In genomic region chr11:68212421-68213134, GRCh38 we compare ENCODE assay signal across 8 cellular contexts. TPM values are rescaled to one million over a fixed set of nuclear protein-coding genes. Genes with fewer than 3 reads are reported as not detected.
DNase-seq lines count a peak whose midpoint lies in the region; ATAC-seq and TF ChIP-seq lines count a peak whose summit lies in the region.

No MANE protein-coding gene starts in this region.

- H3K27me3 ChIP-seq in HCT116 (ENCODE audit: insufficient read depth, low read length), result no peaks in the 10 kb centered on the region
- H3K27me3 ChIP-seq in kidney epithelial cell (ENCODE audit: control insufficient read depth, insufficient read depth, low read length), result peaks cover 21% of the 10 kb centered on the region

- H3K4me1 ChIP-seq in HCT116 (ENCODE audit: control insufficient read depth in 1 of 2, insufficient read depth in 2 of 2, low read length in 2 of 2), result peaks cover 8 to 38% of the 10 kb centered on the region in 2 experiments; a peak in 3 of 4 replicates

- no TSS peak for BruUV-seq in HCT116 (replicated peaks; lab: Mats Ljungman, UMichigan)

- H3K9me3 ChIP-seq in HCT116 (ENCODE audit: control insufficient read depth in 1 of 2, insufficient read depth in 1 of 2, low read depth in 1 of 2, low read length in 2 of 2), result no peaks in the 10 kb centered on the region

- H3K27ac ChIP-seq in HCT116 (ENCODE audit: low read depth, low read length), result peak overlapping the region; percentile 99
- H3K27ac ChIP-seq in VCaP, result peak overlapping the region; percentile 100

- ATAC-seq in HCT116 (peak; percentile 82), HG03457 (IDR thresholded peaks at IDR 0.05; ENCODE audit: unreplicated experiment) (no peak)

- peak in 1 of 3 experiments; percentile 12; a peak in 1 of 6 replicates for TF ChIP-seq CTCF in HCT116 (IDR thresholded peaks at IDR 0.05 in 2 of 3, conservative IDR thresholded peaks at IDR 0.05 in 1 of 3; ENCODE audit: borderline replicate concordance in 1 of 3, insufficient read depth in 1 of 3, low read depth in 2 of 3, low read length in 2 of 3)
- peak; percentile 92 for TF ChIP-seq CTCF in VCaP (conservative IDR thresholded peaks at IDR 0.05)
- no peak for TF ChIP-seq CTCF in kidney epithelial cell (IDR thresholded peaks at IDR 0.05; ENCODE audit: insufficient read depth, low read length, poor library complexity, severe bottlenecking)

- no peaks in the 10 kb centered on the region for H3K9me2 ChIP-seq in HCT116 (ENCODE audit: insufficient read depth)

- peak overlapping the region; percentile 99 for H3K4me2 ChIP-seq in HCT116 (ENCODE audit: low read length)

- no peak for TF ChIP-seq RAD21 in HCT116 (IDR thresholded peaks at IDR 0.05; ENCODE audit: low read depth)

- RAD21 ChIA-PET in HCT116 (lab: Charles Lee; ENCODE audit: low non-redundant PET in 1 of 2, low total read pairs in 2 of 2, uncharacterized antibody in 2 of 2, unreplicated experiment in 2 of 2), result no interaction called here

- peaks cover 9% of the 10 kb centered on the region; the same call in 1 of the 2 replicates for H4K20me1 ChIP-seq in HCT116 (ENCODE audit: insufficient read depth)

- peak overlapping the region; percentile 65 to 92 for H3K4me3 ChIP-seq in HCT116 (replicated peaks in 1 of 2; ENCODE audit: low read depth in 1 of 2, low read length in 2 of 2)
- H3K4me3 ChIP-seq in kidney epithelial cell (ENCODE audit: low read depth, low read length), result peak overlapping the region; percentile 98

- H3K79me2 ChIP-seq in HCT116 (ENCODE audit: insufficient read depth, low read length), result peaks cover 49% of the 10 kb centered on the region

- H3K36me3 ChIP-seq in HCT116 (ENCODE audit: control insufficient read depth in 1 of 2, insufficient read depth in 2 of 2, low read length in 2 of 2), result no peaks in the 10 kb centered on the region
- no peaks in the 10 kb centered on the region for H3K36me3 ChIP-seq in kidney epithelial cell (ENCODE audit: control insufficient read depth, insufficient read depth, low read length)

- H3K9ac ChIP-seq in HCT116 (ENCODE audit: low read length), result peak overlapping the region; percentile 75

- DNase-seq in GF-D8 (lab: John Stamatoyannopoulos, UW) (peak; percentile 22), HCT116 (ENCODE audit: low read depth, low spot score) (peak; percentile 37), NCI-H146 treated with DMSO at 0.1 percent for 48 hours (lab: John Stamatoyannopoulos, UW; ENCODE audit: unreplicated experiment) (peak; percentile 46), cerebellar cortex (ENCODE audit: low spot score) (peak; percentile 56), kidney epithelial cell (ENCODE audit: low read depth) (no peak)
- peak; percentile 73 for DNase-seq in stimulated activated CD4-positive, alpha-beta T cell treated with anti-CD3 and anti-CD28 coated beads, Interleukin-15, amount 100 ng/mL, for 24 hours

- intact Hi-C loops in HCT116 (cut with micrococcal nuclease), result no loop called here

- no peak overlapping the region for H2AFZ ChIP-seq in HCT116 (ENCODE audit: low read depth, low read length, poor library complexity, severe bottlenecking)

- CTCF ChIA-PET in HCT116 (lab: Charles Lee), result interaction anchor here (1.1 kb wide), 1 partner anchor 203 kb away, joined by 4 read pairs; the partner anchor contains the start of gene ALDH3B1

- POLR2A ChIA-PET in HCT116 (lab: Charles Lee), result no interaction called here

- TF ChIP-seq POLR2A in HCT116 (IDR thresholded peaks at IDR 0.05; ENCODE audit: borderline replicate concordance, extremely low read depth, insufficient read depth, insufficient read length), result no peak

TF ChIP-seq in HCT116, 20 proteins besides CTCF, POLR2A, EP300 and RAD21:
- TF ChIP-seq MAX (IDR thresholded peaks at IDR 0.05), result peak; percentile 35
- TF ChIP-seq ELF1 (IDR thresholded peaks at IDR 0.05; ENCODE audit: borderline replicate concordance, low read depth), result no peak
- no peak for TF ChIP-seq EGR1 (IDR thresholded peaks at IDR 0.05; ENCODE audit: low read depth)

RNA-seq across cellular contexts. Expression of gene KMT5B, which starts 0.5 kb away (rescaled TPM):
- 35.1 TPM for total RNA-seq in HCT116 (2021; ENCODE audit: unreplicated experiment)
- 29.7 and 30.8 TPM in 2 replicates for polyA plus RNA-seq in HCT116 (2012)
- total RNA-seq in kidney epithelial cell, result 24.8 and 25.7 TPM in 2 replicates

RNA-seq across cellular contexts. Expression of gene C11orf24, which starts 59.2 kb away (rescaled TPM):
- total RNA-seq in HCT116 (2021; ENCODE audit: unreplicated experiment) (37.8 TPM), kidney epithelial cell (27.5 and 56.8 TPM in 2 replicates)
- 38.9 and 39.9 TPM in 2 replicates for polyA plus RNA-seq in HCT116 (2012)
